1 cellular context compared by ENCODE assay signal in genomic region chr4:73964862-73965611, GRCh38.
TF ChIP-seq lines count a peak whose summit lies in the region.

No MANE protein-coding gene starts in this region.

TF ChIP-seq in HepG2, 621 proteins besides CTCF, POLR2A, EP300 and RAD21:
- no peak for TF ChIP-seq MAFG (CRISPR knock-in tag; IDR thresholded peaks at IDR 0.05)
- no peak for TF ChIP-seq ZNF646 (CRISPR knock-in tag; IDR thresholded peaks at IDR 0.05)
- no peak for TF ChIP-seq ZNF674 (CRISPR knock-in tag; IDR thresholded peaks at IDR 0.05; ENCODE audit: low read depth)
- TF ChIP-seq EEA1 (CRISPR knock-in tag; IDR thresholded peaks at IDR 0.05; ENCODE audit: borderline replicate concordance), result no peak
- no peak for TF ChIP-seq SIN3A (IDR thresholded peaks at IDR 0.05; ENCODE audit: borderline replicate concordance, low read depth, low read length)
- no peak for TF ChIP-seq RELA (CRISPR knock-in tag; IDR thresholded peaks at IDR 0.05)
- TF ChIP-seq STAG1 (CRISPR knock-in tag; IDR thresholded peaks at IDR 0.05), result no peak
- no peak for TF ChIP-seq RFX5 (IDR thresholded peaks at IDR 0.05; ENCODE audit: low read depth, low read length)
- TF ChIP-seq ZNF101 (CRISPR knock-in tag; IDR thresholded peaks at IDR 0.05; ENCODE audit: borderline replicate concordance, low read depth), result no peak
TF ChIP-seq in HepG2: peak in this region for 0.
